Comparison of ENCODE assay signal across 8 cellular contexts in genomic region chrX:13487731-13488505, GRCh38.
A peak's percentile ranks its signal among the peaks of the same experiment; 100 is the strongest.
DNase-seq lines count a peak whose midpoint lies in the region; ATAC-seq and TF ChIP-seq lines count a peak whose summit lies in the region.

No MANE protein-coding gene starts in this region.

- peak overlapping the region; percentile 87 for H3K9ac ChIP-seq in HUES6 (ENCODE audit: low read length)
- H3K9ac ChIP-seq in OCI-LY1 (ENCODE audit: low read length): peak overlapping the region; percentile 72

- no peak overlapping the region for H3K4me3 ChIP-seq in GM12875 (ENCODE audit: low read depth, low read length)
- H3K4me3 ChIP-seq in HUES6 (ENCODE audit: low read depth, low read length): no peak overlapping the region
- peak overlapping the region; percentile 9 for H3K4me3 ChIP-seq in OCI-LY1 (ENCODE audit: low read depth, low read length, poor library complexity, severe bottlenecking)
- no peak overlapping the region for H3K4me3 ChIP-seq in osteoblast (ENCODE audit: insufficient read depth, low read length)

- no peaks in the 10 kb centered on the region; the same call in 1 of the 2 replicates for H3K27me3 ChIP-seq in HUES6 (ENCODE audit: control insufficient read depth, insufficient read depth, low read length)
- H3K27me3 ChIP-seq in OCI-LY1 (ENCODE audit: insufficient read depth, low read length): no peaks in the 10 kb centered on the region
- no peaks in the 10 kb centered on the region for H3K27me3 ChIP-seq in osteoblast (ENCODE audit: insufficient read depth, low read length)

- H3K4me2 ChIP-seq in OCI-LY1 (ENCODE audit: low read length) (peak overlapping the region; percentile 72), osteoblast (ENCODE audit: insufficient read depth, low read length) (peak overlapping the region; percentile 53)

- in situ Hi-C loops in ACHN (cut with HindIII; ENCODE audit: low pct_ligation_motif_present, low pct_unique_long_range_greater_than_20kb, low sequenced_read_pairs): no loop called here

- H3K4me1 ChIP-seq in HUES6 (ENCODE audit: control insufficient read depth, insufficient read depth, low read length): peaks cover 19% of the 10 kb centered on the region
- H3K4me1 ChIP-seq in OCI-LY1 (ENCODE audit: insufficient read depth, low read length, severe bottlenecking): peaks cover 36% of the 10 kb centered on the region
- peaks cover 31% of the 10 kb centered on the region for H3K4me1 ChIP-seq in osteoblast (ENCODE audit: insufficient read depth, low read length)

- H3K27ac ChIP-seq in HUES6 (ENCODE audit: low read depth, low read length): peak overlapping the region; percentile 82
- peak overlapping the region; percentile 99 for H3K27ac ChIP-seq in OCI-LY1 (ENCODE audit: low read depth, low read length, poor library complexity, severe bottlenecking)
- peak overlapping the region; percentile 90 for H3K27ac ChIP-seq in osteoblast (ENCODE audit: low read depth, low read length)

- H3K27ac Mint-ChIP-seq in activated naive CD4-positive, alpha-beta T cell treated with anti-CD3 and anti-CD28 coated beads, Interleukin-2, amount 50 U/mL, for 72 hours: peak overlapping the region; percentile 50 to 81

- H2AFZ ChIP-seq in OCI-LY1 (ENCODE audit: low read length) (no peak overlapping the region), osteoblast (ENCODE audit: low read length) (no peak overlapping the region)

- ATAC-seq in activated naive CD4-positive, alpha-beta T cell treated with anti-CD3 and anti-CD28 coated beads, Interleukin-2, amount 50 U/mL, for 72 hours: peak; percentile 76 to 84
- ATAC-seq in HG03025 (IDR thresholded peaks at IDR 0.05; ENCODE audit: low FRiP score, unreplicated experiment): no peak

- H3K9me3 Mint-ChIP-seq in activated naive CD4-positive, alpha-beta T cell treated with anti-CD3 and anti-CD28 coated beads, Interleukin-2, amount 50 U/mL, for 72 hours: no peaks in the 10 kb centered on the region

- H3K9me3 ChIP-seq in HUES6 (ENCODE audit: control insufficient read depth, insufficient read depth, low read depth, low read length) (no peaks in the 10 kb centered on the region; the same call in 1 of the 2 replicates), OCI-LY1 (ENCODE audit: low read length) (no peaks in the 10 kb centered on the region), osteoblast (ENCODE audit: low read depth, low read length) (no peaks in the 10 kb centered on the region)

- DNase-seq in ACHN: peak; percentile 75
- DNase-seq in activated naive CD4-positive, alpha-beta T cell treated with anti-CD3 and anti-CD28 coated beads, Interleukin-2, amount 50 U/mL, for 72 hours (ENCODE audit: low spot score in 2 of 2): peak in 1 of 2 donors; percentile 44
- DNase-seq in germinal center (ENCODE audit: low spot score): peak; percentile 51
- peak; percentile 72 for DNase-seq in osteoblast (ENCODE audit: insufficient read length, low spot score, missing footprints)

- H3K36me3 Mint-ChIP-seq in activated naive CD4-positive, alpha-beta T cell treated with anti-CD3 and anti-CD28 coated beads, Interleukin-2, amount 50 U/mL, for 72 hours: no peaks in the 10 kb centered on the region

- no peaks in the 10 kb centered on the region for H3K9me2 ChIP-seq in OCI-LY1 (ENCODE audit: low read depth, low read length)

- H3K36me3 ChIP-seq in HUES6 (ENCODE audit: control insufficient read depth, insufficient read depth, low read length) (no peaks in the 10 kb centered on the region), OCI-LY1 (ENCODE audit: insufficient read depth, low read length) (no peaks in the 10 kb centered on the region), osteoblast (ENCODE audit: insufficient read depth, low read length) (no peaks in the 10 kb centered on the region)

- H4K20me1 ChIP-seq in OCI-LY1 (ENCODE audit: insufficient read depth, low read length) (no peaks in the 10 kb centered on the region), osteoblast (ENCODE audit: insufficient read depth, low read length) (no peaks in the 10 kb centered on the region)

- H3K79me2 ChIP-seq in OCI-LY1 (ENCODE audit: insufficient read depth, low read length) (no peaks in the 10 kb centered on the region), osteoblast (ENCODE audit: insufficient read depth, low read length) (no peaks in the 10 kb centered on the region)

- TF ChIP-seq CTCF in GM12875 (IDR thresholded peaks at IDR 0.05; ENCODE audit: borderline replicate concordance, insufficient read depth, low read depth, low read length) (peak; percentile 39; the same call in 1 of the 2 replicates), OCI-LY1 (IDR thresholded peaks at IDR 0.05; ENCODE audit: low read length) (peak; percentile 50; the same call in 1 of the 2 replicates), osteoblast (IDR thresholded peaks at IDR 0.05; ENCODE audit: extremely low read depth, low read depth, low read length) (peak; percentile 64)

- H3F3A ChIP-seq in OCI-LY1 (ENCODE audit: insufficient read depth, low read length): no peaks in the 10 kb centered on the region
